In the genomic region with DNA sequence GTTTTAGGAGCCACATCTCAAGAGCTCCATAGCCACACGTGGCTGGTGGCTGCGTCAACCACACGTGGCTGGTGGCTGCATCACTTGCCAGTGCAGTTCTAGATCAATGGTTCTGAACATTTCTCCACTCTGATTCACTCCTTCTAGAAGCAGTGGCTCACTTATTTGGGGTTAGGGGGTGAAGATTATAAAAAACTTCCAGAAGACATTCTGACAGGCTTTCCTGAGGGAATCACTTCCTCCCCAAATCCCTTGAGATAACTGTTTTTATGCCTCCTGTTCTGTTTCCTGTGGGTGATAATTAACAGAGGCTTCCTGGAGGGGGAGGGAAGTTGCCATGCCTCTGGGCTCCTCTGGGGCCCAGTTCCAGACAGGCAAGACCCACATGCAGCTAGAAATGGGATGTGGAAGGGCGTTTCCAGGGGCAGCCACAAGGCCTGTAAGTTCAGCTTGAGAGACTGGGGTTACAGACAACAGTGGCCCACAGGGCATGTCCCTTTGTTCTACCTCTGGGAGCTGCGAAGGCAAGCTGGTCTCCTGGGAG, we compare ENCODE assay signal across 11 cellular contexts. TPM values are rescaled to one million over a fixed set of nuclear protein-coding genes. Genes with fewer than 3 reads are reported as not detected.
A peak's percentile ranks its signal among the peaks of the same experiment; 100 is the strongest.
DNase-seq lines count a peak whose midpoint lies in the region; FAIRE-seq and TF ChIP-seq lines count a peak whose summit lies in the region.
"Had no signal": no experiment of that assay in that cellular context is flagged by ENCODE, and none has a peak within 500 bp of the region (broad histone marks: within the 10 kb centered on the region; RNA-seq: fewer than 3 reads in every experiment).

No MANE protein-coding gene starts in this region.

- H3K27me3 Mint-ChIP-seq in osteocyte (ENCODE audit: unreplicated experiment) (no peaks in the 10 kb centered on the region), progenitor cell of endocrine pancreas (no peaks in the 10 kb centered on the region)
- H3K27me3 Mint-ChIP-seq: stimulated activated naive CD8-positive, alpha-beta T cell treated with anti-CD3 and anti-CD28 coated beads, Interleukin-15, Interleukin-2, amounts not matched to agents 100 ng/mL and 50 ng/mL, for 24 hours had no signal

- H3K4me3 Mint-ChIP-seq in osteocyte (ENCODE audit: unreplicated experiment), result no peak overlapping the region
- no peak overlapping the region for H3K4me3 Mint-ChIP-seq in progenitor cell of endocrine pancreas (ENCODE audit: low read depth)
- H3K4me3 Mint-ChIP-seq: stimulated activated naive CD8-positive, alpha-beta T cell treated with anti-CD3 and anti-CD28 coated beads, Interleukin-15, Interleukin-2, amounts not matched to agents 100 ng/mL and 50 ng/mL, for 24 hours had no signal

- H3K9me3 Mint-ChIP-seq in osteocyte (ENCODE audit: unreplicated experiment) (peaks cover 8% of the 10 kb centered on the region), progenitor cell of endocrine pancreas (ENCODE audit: low read depth) (peaks cover 5% of the 10 kb centered on the region)

- in situ Hi-C loops in SK-MEL-5 (cut with HindIII; ENCODE audit: low pct_unique_long_range_greater_than_20kb, low sequenced_read_pairs) (no loop called here), G401 (cut with HindIII; ENCODE audit: low sequenced_read_pairs) (no loop called here)

- peak overlapping the region; percentile 78 for H3K27ac Mint-ChIP-seq in osteocyte (ENCODE audit: unreplicated experiment)
- H3K27ac Mint-ChIP-seq in progenitor cell of endocrine pancreas, result no peak overlapping the region
- H3K27ac Mint-ChIP-seq: stimulated activated naive CD8-positive, alpha-beta T cell treated with anti-CD3 and anti-CD28 coated beads, Interleukin-15, Interleukin-2, amounts not matched to agents 100 ng/mL and 50 ng/mL, for 24 hours had no signal

- H3K4me1 Mint-ChIP-seq in osteocyte (ENCODE audit: unreplicated experiment), result peaks cover 29% of the 10 kb centered on the region
- H3K4me1 Mint-ChIP-seq in progenitor cell of endocrine pancreas (ENCODE audit: low read depth), result no peaks in the 10 kb centered on the region

- peaks cover 35% of the 10 kb centered on the region for H3K36me3 Mint-ChIP-seq in osteocyte (ENCODE audit: unreplicated experiment)
- H3K36me3 Mint-ChIP-seq in progenitor cell of endocrine pancreas (ENCODE audit: insufficient read depth), result peaks cover 2% of the 10 kb centered on the region

- no peak overlapping the region for H3K4me3 ChIP-seq in fibroblast of villous mesenchyme (ENCODE audit: low read depth, low read length)

- TF ChIP-seq CTCF in fibroblast of villous mesenchyme (IDR thresholded peaks at IDR 0.05; ENCODE audit: insufficient read depth, low read depth, low read length), result peak; percentile 24
- TF ChIP-seq CTCF in osteocyte (IDR thresholded peaks at IDR 0.05), result no peak
- TF ChIP-seq CTCF in progenitor cell of endocrine pancreas (IDR thresholded peaks at IDR 0.05; ENCODE audit: unreplicated experiment), result no peak

- DNase-seq in GM19239 (ENCODE audit: insufficient read length, low spot score) (peak; percentile 19), SK-MEL-5 (ENCODE audit: low read depth, low spot score) (peak; percentile 99), fibroblast of villous mesenchyme (ENCODE audit: low read depth) (peak; percentile 90), osteocyte (ENCODE audit: extremely low spot score, unreplicated experiment) (no peak), G401 (ENCODE audit: low spot score) (no peak), NCI-H2171 (lab: John Stamatoyannopoulos, UW) (no peak), SIG-M5 (lab: John Stamatoyannopoulos, UW) (no peak), progenitor cell of endocrine pancreas (ENCODE audit: low spot score, unreplicated experiment) (no peak)
- DNase-seq: left colon, NCI-H510A treated with DMSO at 0.1 percent for 48 hours had no signal

- peak; percentile 76 for FAIRE-seq in GM19239 (lab: Jason Lieb, UNC)

RNA-seq across cellular contexts. Expression of a gene that starts 23.6 kb away (rescaled TPM):
- 6.3 and 7.7 TPM in 2 replicates for total RNA-seq in SK-MEL-5 (2014; rRNA removed; shearing (Covaris generic))
- 20.6 and 23.2 TPM in 2 replicates for polyA plus RNA-seq in SK-MEL-5 (2015; cell fraction: cytosol; rRNA removed)
- polyA plus RNA-seq in SK-MEL-5 (2015; cell fraction: nucleus; rRNA removed), result 4.9 and 5.5 TPM in 2 replicates
- 110 and 199 TPM in 2 replicates for total RNA-seq in fibroblast of villous mesenchyme
- 123 and 129 TPM in 2 replicates for total RNA-seq in osteocyte
- 3.1 and 3.8 TPM in 2 replicates for total RNA-seq in G401 (2014; rRNA removed; shearing (Covaris generic))
- total RNA-seq in progenitor cell of endocrine pancreas, result 4.1 and 7.2 TPM in 2 replicates

Comparison
In these comparisons a context has a peak if more than half of its experiments do, and no peak if none do; other contexts are left out.
1. DNase-seq: peak in GM19239 (single experiment), SK-MEL-5 (single experiment) and fibroblast of villous mesenchyme (single experiment); none in osteocyte (single experiment), G401 (single experiment), NCI-H2171 (single experiment), SIG-M5 (single experiment) and progenitor cell of endocrine pancreas (single experiment).
2. RNA of a gene that starts 23.6 kb away (total RNA-seq): 110 to 199 TPM in fibroblast of villous mesenchyme and 123 to 129 TPM in osteocyte; 6.3 to 7.7 TPM in SK-MEL-5, 4.1 to 7.2 TPM in progenitor cell of endocrine pancreas and 3.1 to 3.8 TPM in G401; every median in the first group is over 10 times any median in the second.